ENCODE assay signal across 9 cellular contexts in the genomic region with DNA sequence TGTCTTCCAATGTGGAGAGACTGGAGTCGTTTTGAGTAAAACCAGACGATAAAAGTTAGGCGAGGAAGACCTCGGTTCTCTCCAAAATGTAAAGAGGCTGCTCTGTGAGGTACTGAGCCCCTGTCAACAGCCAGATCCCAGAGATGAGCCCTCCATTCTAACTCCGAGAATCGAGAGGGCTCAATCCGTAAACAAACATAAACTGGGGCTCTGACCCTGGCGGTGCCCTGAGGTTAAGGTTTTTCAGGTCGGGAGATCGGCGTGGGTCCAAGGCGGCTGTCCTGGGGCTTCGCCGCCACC. TPM values are rescaled to one million over a fixed set of nuclear protein-coding genes. Genes with fewer than 3 reads are reported as not detected.
A peak's percentile ranks its signal among the peaks of the same experiment; 100 is the strongest.
DNase-seq lines count a peak whose midpoint lies in the region; ATAC-seq and TF ChIP-seq lines count a peak whose summit lies in the region.
"Had no signal": no experiment of that assay in that cellular context is flagged by ENCODE, and none has a peak within 500 bp of the region (broad histone marks: within the 10 kb centered on the region; RNA-seq: fewer than 3 reads in every experiment).

No MANE protein-coding gene starts in this region.

- H3K27me3 ChIP-seq in GM23338 (ENCODE audit: insufficient read depth): no peaks in the 10 kb centered on the region
- no peaks in the 10 kb centered on the region for H3K27me3 ChIP-seq in left lung
- H3K27me3 ChIP-seq in transverse colon: no peaks in the 10 kb centered on the region

- H3K9me3 ChIP-seq in left lung (no peaks in the 10 kb centered on the region), transverse colon (no peaks in the 10 kb centered on the region)

- peaks cover 7% of the 10 kb centered on the region for H3K27me3 Mint-ChIP-seq in GM23338 (ENCODE audit: insufficient read depth, low read depth, poor library complexity)
- no peaks in the 10 kb centered on the region for H3K27me3 Mint-ChIP-seq in activated naive CD8-positive, alpha-beta T cell treated with anti-CD3 and anti-CD28 coated beads, Interleukin-2, amount 10 ng/mL, durations not matched to agents 7 days and 5 days

- in situ Hi-C loops in transverse colon (cut with MboI; ENCODE audit: low pct_ligation_motif_present in 1 of 4, low pct_unique_long_range_greater_than_20kb in 1 of 4, low sequenced_read_pairs in 3 of 4): no loop called here

- H3K36me3 ChIP-seq in GM23338 (ENCODE audit: insufficient read depth) (peaks cover 5% of the 10 kb centered on the region; the same call in 1 of the 2 replicates), left lung (peaks cover 0 to 17% of the 10 kb centered on the region in 2 donors), transverse colon (peaks cover 0 to 10% (median 0%) of the 10 kb centered on the region in 4 donors)

- peak overlapping the region; percentile 80 for H3K4me3 Mint-ChIP-seq in GM23338
- H3K4me3 Mint-ChIP-seq in activated naive CD8-positive, alpha-beta T cell treated with anti-CD3 and anti-CD28 coated beads, Interleukin-2, amount 10 ng/mL, durations not matched to agents 7 days and 5 days: peak overlapping the region; percentile 86

- peak overlapping the region; percentile 17; the same call in 1 of the 2 replicates for H3K27ac Mint-ChIP-seq in GM23338
- peak overlapping the region; percentile 86 for H3K27ac Mint-ChIP-seq in activated naive CD8-positive, alpha-beta T cell treated with anti-CD3 and anti-CD28 coated beads, Interleukin-2, amount 10 ng/mL, durations not matched to agents 7 days and 5 days

- 0% methylated on average over 1 to 8 of the region's 14 CpGs for WGBS in transverse colon (ENCODE audit: low coverage in 1 of 2), 2 donors

- H3K9me3 Mint-ChIP-seq in GM23338: no peaks in the 10 kb centered on the region
- no peaks in the 10 kb centered on the region for H3K9me3 Mint-ChIP-seq in activated naive CD8-positive, alpha-beta T cell treated with anti-CD3 and anti-CD28 coated beads, Interleukin-2, amount 10 ng/mL, durations not matched to agents 7 days and 5 days

- peaks cover 2% of the 10 kb centered on the region; the same call in 1 of the 2 replicates for H3F3A ChIP-seq in GM23338 (replicated peaks; ENCODE audit: low read depth)

- no peak for TF ChIP-seq CTCF in AG04449 (IDR thresholded peaks at IDR 0.05; ENCODE audit: insufficient read depth, low read length, missing control alignments)
- no peak for TF ChIP-seq CTCF in GM23338 (conservative IDR thresholded peaks at IDR 0.05; ENCODE audit: low read depth in 2 of 2)
- no peak for TF ChIP-seq CTCF in left lung (IDR thresholded peaks at IDR 0.05)
- TF ChIP-seq CTCF in transverse colon (IDR thresholded peaks at IDR 0.05): no peak

- H3K36me3 Mint-ChIP-seq in GM23338 (ENCODE audit: low read depth): 0 out of 3 replicates have a peak, but pooled peaks cover 3% of the 10 kb centered on the region
- H3K36me3 Mint-ChIP-seq in activated naive CD8-positive, alpha-beta T cell treated with anti-CD3 and anti-CD28 coated beads, Interleukin-2, amount 10 ng/mL, durations not matched to agents 7 days and 5 days: peaks cover 9% of the 10 kb centered on the region

- POLR2A ChIA-PET in AG04449 (lab: Yijun Ruan, JAX): no interaction called here
- POLR2A ChIA-PET in activated naive CD8-positive, alpha-beta T cell treated with anti-CD3 and anti-CD28 coated beads, Interleukin-2, amount 10 ng/mL, durations not matched to agents 7 days and 5 days (lab: Charles Lee): interaction anchor here (0.6 to 5.4 kb wide), 4 partner anchors 13 to 802 kb away, joined by 3 to 50 read pairs (median 6); partner anchors contain the start of genes EIF4A2, RTP4 and TRA2B

- peak overlapping the region; percentile 87 for H3K4me2 ChIP-seq in GM23338

- ATAC-seq in GM23338 (peak; percentile 8), left lung (no peak), GM19467 (IDR thresholded peaks at IDR 0.05; ENCODE audit: unreplicated experiment) (no peak)
- no peak for ATAC-seq in activated naive CD8-positive, alpha-beta T cell treated with anti-CD3 and anti-CD28 coated beads, Interleukin-2, amount 10 ng/mL, durations not matched to agents 7 days and 5 days (ENCODE audit: low read depth)

- TF ChIP-seq POLR2A in transverse colon (IDR thresholded peaks at IDR 0.05): no peak

- H2AFZ ChIP-seq in GM23338: peak overlapping the region; percentile 95

- H3K4me1 ChIP-seq in GM23338 (ENCODE audit: insufficient read depth) (peaks cover 22% of the 10 kb centered on the region), left lung (peaks cover 17 to 72% of the 10 kb centered on the region in 2 donors), transverse colon (peaks cover 18 to 51% (median 31%) of the 10 kb centered on the region in 4 donors)

- intact Hi-C loops in left lung (cut with DNase I): no loop called here
- intact Hi-C loops in transverse colon (cut with DNase I; ENCODE audit: low total_unique reads): no loop called here

- H3K27ac ChIP-seq in GM23338 (ENCODE audit: low read depth): peak overlapping the region; percentile 60; the same call in 1 of the 2 replicates
- H3K27ac ChIP-seq in left lung: peak overlapping the region; percentile 81 to 82
- peak overlapping the region; percentile 92 to 99 (median 94) for H3K27ac ChIP-seq in transverse colon

- peaks cover 14% of the 10 kb centered on the region for H3K79me2 ChIP-seq in GM23338 (replicated peaks; ENCODE audit: insufficient read depth)

- CTCF ChIA-PET in AG04449 (lab: Yijun Ruan, JAX): interaction anchor here (1.3 to 2.4 kb wide), 3 partner anchors 10 to 42 kb away, joined by 3 to 9 read pairs (median 8); no protein-coding TSS in a partner anchor

- no peaks in the 10 kb centered on the region for H3K9me2 ChIP-seq in GM23338 (ENCODE audit: insufficient read depth)

- peaks cover 21% of the 10 kb centered on the region for H3K4me1 Mint-ChIP-seq in GM23338
- H3K4me1 Mint-ChIP-seq in activated naive CD8-positive, alpha-beta T cell treated with anti-CD3 and anti-CD28 coated beads, Interleukin-2, amount 10 ng/mL, durations not matched to agents 7 days and 5 days: peaks cover 36% of the 10 kb centered on the region

- H3K4me3 ChIP-seq in AG04449 (ENCODE audit: low read depth, low read length): peak overlapping the region; percentile 94
- H3K4me3 ChIP-seq in GM23338: peak overlapping the region; percentile 96
- peak overlapping the region; percentile 71 to 78 for H3K4me3 ChIP-seq in left lung
- peak overlapping the region; percentile 76 to 98 (median 84) for H3K4me3 ChIP-seq in transverse colon

- DNase-seq in AG04449 (ENCODE audit: low read depth, low spot score) (no peak), GM23338 (ENCODE audit: low spot score) (no peak), left lung (no peak), transverse colon (no peak), NCI-H524 treated with DMSO at 0.1 percent for 48 hours (lab: John Stamatoyannopoulos, UW) (no peak)
- no peak for DNase-seq in activated naive CD8-positive, alpha-beta T cell treated with anti-CD3 and anti-CD28 coated beads, Interleukin-2, amount 10 ng/mL, durations not matched to agents 7 days and 5 days
- no peak for DNase-seq in stimulated activated CD4-positive, alpha-beta T cell treated with anti-CD3 and anti-CD28 coated beads, Interleukin-4, amount 100 ng/mL, for 4 hours

- H4K20me1 ChIP-seq in GM23338 (replicated peaks; ENCODE audit: insufficient read depth): 0 out of 2 replicates have a peak, but pooled peaks cover 10% of the 10 kb centered on the region

- TF ChIP-seq EP300 in transverse colon (IDR thresholded peaks at IDR 0.05; ENCODE audit: low read depth): no peak

TF ChIP-seq in GM23338, 12 proteins besides CTCF, POLR2A, EP300 and RAD21 (continues in another document):
- no peak for TF ChIP-seq JUNB (IDR thresholded peaks at IDR 0.05; ENCODE audit: unreplicated experiment)

RNA-seq across cellular contexts. Expression of gene TBCCD1, which starts 0.4 kb away (rescaled TPM):
- 16.7 and 22.6 TPM in 2 replicates for total RNA-seq in GM23338 (2014; rRNA removed; shearing (Covaris generic))
- 5.8 and 7.3 TPM in 2 replicates for polyA plus RNA-seq in GM23338 (2016; fragmentation: Nextera tagmentation; extraction: Ambion mirVana)
- total RNA-seq in activated naive CD8-positive, alpha-beta T cell treated with anti-CD3 and anti-CD28 coated beads, Interleukin-2, amount 10 ng/mL, durations not matched to agents 7 days and 5 days: 10 to 100 TPM; 15.2 to 17.4 TPM
- total RNA-seq in left lung (10 to 100 TPM; 11.6 to 12.1 TPM), transverse colon (10 to 100 TPM in 3 of 4 donors, 1 to 10 TPM in 1; 7.1 to 15.4 (median 13.9) TPM)

RNA-seq across cellular contexts. Expression of gene DNAJB11, which starts 3.8 kb away (rescaled TPM):
- 72.5 and 72.6 TPM in 2 replicates for total RNA-seq in GM23338 (2014; rRNA removed; shearing (Covaris generic))
- 66.3 and 85.6 TPM in 2 replicates for polyA plus RNA-seq in GM23338 (2016; fragmentation: Nextera tagmentation; extraction: Ambion mirVana)
- 10 to 100 TPM; 37.0 to 41.2 TPM for total RNA-seq in activated naive CD8-positive, alpha-beta T cell treated with anti-CD3 and anti-CD28 coated beads, Interleukin-2, amount 10 ng/mL, durations not matched to agents 7 days and 5 days
- total RNA-seq in left lung (10 to 100 TPM; 46.8 to 78.3 TPM), transverse colon (10 to 100 TPM; 15.7 to 50.0 (median 29.4) TPM)

RNA-seq across cellular contexts. Expression of gene CRYGS, which starts 22.5 kb away (rescaled TPM):
- total RNA-seq in GM23338 (2014; rRNA removed; shearing (Covaris generic)): 0.74 and 2.9 TPM in 2 replicates
- polyA plus RNA-seq in GM23338 (2016; fragmentation: Nextera tagmentation; extraction: Ambion mirVana): 1.8 and 2.0 TPM in 2 replicates
- 1 to 10 TPM; 4.5 to 6.7 TPM for total RNA-seq in activated naive CD8-positive, alpha-beta T cell treated with anti-CD3 and anti-CD28 coated beads, Interleukin-2, amount 10 ng/mL, durations not matched to agents 7 days and 5 days
- total RNA-seq in left lung: 1 to 10 TPM; 1.8 to 3.7 TPM
- total RNA-seq in transverse colon: 10 to 100 TPM in 1 of 4 donors, 1 to 10 TPM in 2, not detected in 1; 2.2 to 60.7 (median 4.4) TPM

RNA-seq across cellular contexts. Expression of gene AHSG, which starts 46.1 kb away (rescaled TPM):
- total RNA-seq in GM23338 (2014; rRNA removed; shearing (Covaris generic)): 0.10 TPM in 1 of 2 replicates, not detected in the other
- polyA plus RNA-seq in GM23338 (2016; fragmentation: Nextera tagmentation; extraction: Ambion mirVana): 0.18 and 0.21 TPM in 2 replicates
- total RNA-seq in activated naive CD8-positive, alpha-beta T cell treated with anti-CD3 and anti-CD28 coated beads, Interleukin-2, amount 10 ng/mL, durations not matched to agents 7 days and 5 days: not detected
- total RNA-seq in left lung (not detected), transverse colon (not detected)
- total RNA-seq: myocyte had no signal
